1 cellular context compared by ENCODE assay signal in the genomic region with DNA sequence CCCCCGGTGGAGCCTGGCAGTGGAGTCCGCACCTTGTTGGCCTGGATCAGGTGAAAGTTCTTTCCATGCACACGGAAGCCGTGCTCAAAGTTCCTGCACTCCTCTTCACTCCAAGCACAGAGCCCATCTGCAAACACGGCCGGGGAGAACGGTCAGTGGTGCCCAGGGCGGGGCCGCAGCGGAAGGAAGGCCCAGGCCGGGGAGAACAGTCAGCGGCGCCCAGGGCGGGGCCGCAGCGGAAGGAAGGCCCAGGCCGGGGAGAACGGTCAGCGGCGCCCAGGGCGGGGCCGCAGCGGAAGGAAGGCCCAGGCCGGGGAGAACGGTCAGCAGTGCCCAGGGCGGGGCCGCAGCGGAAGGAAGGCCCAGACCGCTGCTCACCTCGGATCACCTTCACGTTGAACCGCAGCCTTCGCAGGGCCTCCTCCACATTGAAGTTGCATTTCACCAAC.
TF ChIP-seq lines count a peak whose summit lies in the region.

No MANE protein-coding gene starts in this region.

TF ChIP-seq in K562, 482 proteins besides CTCF, POLR2A, EP300 and RAD21:
- TF ChIP-seq, protein P1, sequence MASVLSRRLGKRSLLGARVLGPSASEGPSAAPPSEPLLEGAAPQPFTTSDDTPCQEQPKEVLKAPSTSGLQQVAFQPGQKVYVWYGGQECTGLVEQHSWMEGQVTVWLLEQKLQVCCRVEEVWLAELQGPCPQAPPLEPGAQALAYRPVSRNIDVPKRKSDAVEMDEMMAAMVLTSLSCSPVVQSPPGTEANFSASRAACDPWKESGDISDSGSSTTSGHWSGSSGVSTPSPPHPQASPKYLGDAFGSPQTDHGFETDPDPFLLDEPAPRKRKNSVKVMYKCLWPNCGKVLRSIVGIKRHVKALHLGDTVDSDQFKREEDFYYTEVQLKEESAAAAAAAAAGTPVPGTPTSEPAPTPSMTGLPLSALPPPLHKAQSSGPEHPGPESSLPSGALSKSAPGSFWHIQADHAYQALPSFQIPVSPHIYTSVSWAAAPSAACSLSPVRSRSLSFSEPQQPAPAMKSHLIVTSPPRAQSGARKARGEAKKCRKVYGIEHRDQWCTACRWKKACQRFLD (CRISPR knock-in tag; IDR thresholded peaks at IDR 0.05) = no peak
- TF ChIP-seq, protein P2, sequence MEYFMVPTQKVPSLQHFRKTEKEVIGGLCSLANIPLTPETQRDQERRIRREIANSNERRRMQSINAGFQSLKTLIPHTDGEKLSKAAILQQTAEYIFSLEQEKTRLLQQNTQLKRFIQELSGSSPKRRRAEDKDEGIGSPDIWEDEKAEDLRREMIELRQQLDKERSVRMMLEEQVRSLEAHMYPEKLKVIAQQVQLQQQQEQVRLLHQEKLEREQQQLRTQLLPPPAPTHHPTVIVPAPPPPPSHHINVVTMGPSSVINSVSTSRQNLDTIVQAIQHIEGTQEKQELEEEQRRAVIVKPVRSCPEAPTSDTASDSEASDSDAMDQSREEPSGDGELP (CRISPR knock-in tag; IDR thresholded peaks at IDR 0.05; ENCODE audit: borderline replicate concordance) = no peak
- TF ChIP-seq POLR2G (IDR thresholded peaks at IDR 0.05; ENCODE audit: low read depth, low read length) = 0 out of 2 replicates have a peak, but pooled peaks have one; percentile 28
- TF ChIP-seq, protein P3, sequence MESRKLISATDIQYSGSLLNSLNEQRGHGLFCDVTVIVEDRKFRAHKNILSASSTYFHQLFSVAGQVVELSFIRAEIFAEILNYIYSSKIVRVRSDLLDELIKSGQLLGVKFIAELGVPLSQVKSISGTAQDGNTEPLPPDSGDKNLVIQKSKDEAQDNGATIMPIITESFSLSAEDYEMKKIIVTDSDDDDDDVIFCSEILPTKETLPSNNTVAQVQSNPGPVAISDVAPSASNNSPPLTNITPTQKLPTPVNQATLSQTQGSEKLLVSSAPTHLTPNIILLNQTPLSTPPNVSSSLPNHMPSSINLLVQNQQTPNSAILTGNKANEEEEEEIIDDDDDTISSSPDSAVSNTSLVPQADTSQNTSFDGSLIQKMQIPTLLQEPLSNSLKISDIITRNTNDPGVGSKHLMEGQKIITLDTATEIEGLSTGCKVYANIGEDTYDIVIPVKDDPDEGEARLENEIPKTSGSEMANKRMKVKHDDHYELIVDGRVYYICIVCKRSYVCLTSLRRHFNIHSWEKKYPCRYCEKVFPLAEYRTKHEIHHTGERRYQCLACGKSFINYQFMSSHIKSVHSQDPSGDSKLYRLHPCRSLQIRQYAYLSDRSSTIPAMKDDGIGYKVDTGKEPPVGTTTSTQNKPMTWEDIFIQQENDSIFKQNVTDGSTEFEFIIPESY (CRISPR knock-in tag; IDR thresholded peaks at IDR 0.05) = peak; percentile 52; the same call in 1 of the 2 replicates
TF ChIP-seq in K562: peak in this region for 2.
